1 cellular context compared by ENCODE assay signal in genomic region chr3:58356054-58356453, GRCh38.
TF ChIP-seq lines count a peak whose summit lies in the region.

No MANE protein-coding gene starts in this region.

TF ChIP-seq in H1, 55 proteins besides CTCF, POLR2A, EP300 and RAD21:
- TF ChIP-seq TAF1 (IDR thresholded peaks at IDR 0.05; ENCODE audit: low read depth, low read length) (no peak), TBP (IDR thresholded peaks at IDR 0.05; ENCODE audit: low read depth, low read length) (no peak), PHF8 (conservative IDR thresholded peaks at IDR 0.05; ENCODE audit: low read depth, low read length) (no peak), KDM1A (IDR thresholded peaks at IDR 0.05; ENCODE audit: borderline replicate concordance, low read length) (no peak), NANOG (IDR thresholded peaks at IDR 0.05; ENCODE audit: insufficient read depth, low read depth, low read length, poor library complexity, severe bottlenecking) (no peak), HDAC2 (IDR thresholded peaks at IDR 0.05; ENCODE audit: borderline replicate concordance in 1 of 2, low read depth in 2 of 2, low read length in 2 of 2) (no peak), CREB1 (IDR thresholded peaks at IDR 0.05) (no peak), SIX5 (IDR thresholded peaks at IDR 0.05; ENCODE audit: low read depth, low read length) (no peak), RXRA (IDR thresholded peaks at IDR 0.05; ENCODE audit: insufficient read depth, low read depth, low read length) (no peak), RFX5 (IDR thresholded peaks at IDR 0.05; ENCODE audit: borderline replicate concordance, low read depth, low read length) (no peak), BCL11A (IDR thresholded peaks at IDR 0.05; ENCODE audit: low read depth in 2 of 2, low read length in 2 of 2) (no peak), SAP30 (IDR thresholded peaks at IDR 0.05; ENCODE audit: insufficient read depth, insufficient replicate concordance, low read length) (no peak), SP1 (IDR thresholded peaks at IDR 0.05; ENCODE audit: low read depth, low read length) (no peak)
